In the genomic region with DNA sequence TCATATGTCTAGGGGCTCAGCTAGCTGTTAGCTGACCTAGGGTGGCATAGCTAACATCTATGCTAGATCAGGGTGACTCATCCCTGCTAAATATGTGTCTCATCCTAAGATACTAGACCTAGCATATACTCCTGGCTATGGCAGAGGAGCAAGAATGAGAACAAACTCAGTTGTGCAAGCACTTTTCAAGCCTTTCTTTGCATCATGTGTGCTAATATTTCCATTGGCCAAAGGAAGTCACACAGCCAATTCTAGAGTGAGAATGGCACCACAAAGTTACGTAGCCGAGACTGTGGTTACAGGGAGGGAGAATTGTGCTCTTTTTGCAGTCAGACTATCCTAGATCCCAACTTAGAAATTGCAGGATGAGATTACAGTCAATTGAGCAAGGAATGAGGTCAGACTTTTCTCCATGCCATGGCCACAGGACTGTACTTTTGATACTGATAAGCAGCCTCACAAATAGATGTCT, we compare ENCODE assay signal across 14 cellular contexts.
DNase-seq lines count a peak whose midpoint lies in the region; ATAC-seq, FAIRE-seq and TF ChIP-seq lines count a peak whose summit lies in the region.
"Had no signal": no experiment of that assay in that cellular context is flagged by ENCODE, and none has a peak within 500 bp of the region (broad histone marks: within the 10 kb centered on the region; RNA-seq: fewer than 3 reads in every experiment).

No MANE protein-coding gene starts in this region.

- no peak for ATAC-seq in GM19463 (IDR thresholded peaks at IDR 0.05; ENCODE audit: unreplicated experiment)
- no peak for ATAC-seq in GM19023 (IDR thresholded peaks at IDR 0.05; ENCODE audit: unreplicated experiment)
- ATAC-seq: mucosa of descending colon; stimulated activated naive CD8-positive, alpha-beta T cell treated with anti-CD3 and anti-CD28 coated beads, Interleukin-15, Interleukin-2, amounts not matched to agents 100 U/mL and 50 U/mL, for 24 hours had no signal

- FAIRE-seq in bronchial epithelial cell (lab: Jason Lieb, UNC): no peak

- H3K4me3 ChIP-seq in bronchial epithelial cell (ENCODE audit: low read depth, low read length): no peak overlapping the region
- H3K4me3 ChIP-seq: mucosa of descending colon had no signal

- no peak for TF ChIP-seq CTCF in bronchial epithelial cell (IDR thresholded peaks at IDR 0.05; ENCODE audit: insufficient read depth, low read length, severe bottlenecking)

- no peaks in the 10 kb centered on the region for H3K27me3 ChIP-seq in bronchial epithelial cell (ENCODE audit: control insufficient read depth, insufficient read depth, low read length)

- DNase-seq in EL (peak; percentile 77), NCI-H226 (peak; percentile 73), bronchial epithelial cell (ENCODE audit: low read depth) (peak; percentile 61), kidney tubule cell (ENCODE audit: low spot score) (peak; percentile 75), ureter (ENCODE audit: low spot score) (no peak), NCI-H524 (lab: John Stamatoyannopoulos, UW) (no peak)
- DNase-seq: activated CD4-positive, alpha-beta T cell treated with anti-CD3 and anti-CD28 coated beads, Interleukin-2, amount 50 U/mL, for 4 hours; GDM1; mucosa of descending colon; NCI-H2107; stimulated activated CD4-positive, alpha-beta T cell treated with anti-CD3 and anti-CD28 coated beads, Interleukin-4, amount 100 ng/mL, for 1 hour; stimulated activated naive CD8-positive, alpha-beta T cell treated with anti-CD3 and anti-CD28 coated beads, Interleukin-15, Interleukin-2, amounts not matched to agents 100 U/mL and 50 U/mL, for 24 hours had no signal

- H3K36me3 ChIP-seq in bronchial epithelial cell (ENCODE audit: control insufficient read depth, insufficient read depth, low read length): no peaks in the 10 kb centered on the region

Comparison
In these comparisons a context has a peak if more than half of its experiments do, and no peak if none do; other contexts are left out.
1. DNase-seq: peak in EL (single experiment), NCI-H226 (single experiment), bronchial epithelial cell (single experiment) and kidney tubule cell (single experiment); none in ureter (single experiment) and NCI-H524 (0 of 2).